In genomic region chr6:159681104-159681503, GRCh38 we compare ENCODE assay signal across 18 cellular contexts. TPM values are rescaled to one million over a fixed set of nuclear protein-coding genes. Genes with fewer than 3 reads are reported as not detected.
DNase-seq lines count a peak whose midpoint lies in the region; ATAC-seq, FAIRE-seq and TF ChIP-seq lines count a peak whose summit lies in the region.
"Had no signal": no experiment of that assay in that cellular context is flagged by ENCODE, and none has a peak within 500 bp of the region (broad histone marks: within the 10 kb centered on the region; RNA-seq: fewer than 3 reads in every experiment).

No MANE protein-coding gene starts in this region.

- no peak for DNase-seq in stimulated activated naive CD8-positive, alpha-beta T cell treated with anti-CD3 and anti-CD28 coated beads, Interleukin-15, amount 100 ng/mL, for 72 hours
- DNase-seq in adipocyte (ENCODE audit: low read depth), result no peak
- DNase-seq in mesendoderm, result peak; percentile 13
- no peak for DNase-seq in RCC 7860 (ENCODE audit: low spot score)
- no peak for DNase-seq in brain microvascular endothelial cell
- DNase-seq: BE2C; CD8-positive, alpha-beta memory T cell; GF-D8; HCEC 1CT; KG1; MG63; NCI-H1092 treated with DMSO at 0.1 percent for 48 hours; NCI-H1694 treated with DMSO at 0.1 percent for 48 hours; NCI-H69; NK-92 treated with Interleukin-12 subunit alpha and Interleukin-12 subunit beta, amount 100 ng/mL, for 24 hours; OCI-M1 had no signal

- no peaks in the 10 kb centered on the region for H3K27me3 Mint-ChIP-seq in stimulated activated naive CD8-positive, alpha-beta T cell treated with anti-CD3 and anti-CD28 coated beads, Interleukin-15, Interleukin-2, amounts not matched to agents 100 ng/mL and 50 ng/mL, for 24 hours
- no peaks in the 10 kb centered on the region for H3K27me3 Mint-ChIP-seq in stimulated activated naive CD8-positive, alpha-beta T cell treated with anti-CD3 and anti-CD28 coated beads, Interleukin-15, amount 100 ng/mL, for 72 hours
- H3K27me3 Mint-ChIP-seq: CD8-positive, alpha-beta memory T cell had no signal

- H3K4me3 ChIP-seq in adipocyte (ENCODE audit: low read length) (peak overlapping the region; percentile 32), mesendoderm (ENCODE audit: low read length) (no peak overlapping the region), brain microvascular endothelial cell (ENCODE audit: low read depth, low read length) (no peak overlapping the region)
- H3K4me3 ChIP-seq: MG63 had no signal

- peaks cover 36% of the 10 kb centered on the region for H3K4me1 Mint-ChIP-seq in stimulated activated naive CD8-positive, alpha-beta T cell treated with anti-CD3 and anti-CD28 coated beads, Interleukin-15, Interleukin-2, amounts not matched to agents 100 ng/mL and 50 ng/mL, for 24 hours (ENCODE audit: low read depth)
- peaks cover 18% of the 10 kb centered on the region for H3K4me1 Mint-ChIP-seq in stimulated activated naive CD8-positive, alpha-beta T cell treated with anti-CD3 and anti-CD28 coated beads, Interleukin-15, amount 100 ng/mL, for 72 hours

- H3K9ac ChIP-seq in adipocyte (ENCODE audit: low read length) (peak overlapping the region; percentile 14), mesendoderm (ENCODE audit: low read length) (no peak overlapping the region)

- H2BK5ac ChIP-seq in mesendoderm (ENCODE audit: low read length), result no peak overlapping the region

- TF ChIP-seq CTCF in brain microvascular endothelial cell (IDR thresholded peaks at IDR 0.05; ENCODE audit: low read depth, low read length, missing control alignments), result no peak

- H4K8ac ChIP-seq in mesendoderm (ENCODE audit: low read depth, low read length), result no peak overlapping the region

- H3K36me3 Mint-ChIP-seq in stimulated activated naive CD8-positive, alpha-beta T cell treated with anti-CD3 and anti-CD28 coated beads, Interleukin-15, Interleukin-2, amounts not matched to agents 100 ng/mL and 50 ng/mL, for 24 hours (ENCODE audit: low read depth), result peaks cover 58% of the 10 kb centered on the region

- H3K27ac ChIP-seq in mesendoderm (ENCODE audit: low read depth, low read length) (no peak overlapping the region), brain microvascular endothelial cell (no peak overlapping the region)

- H3K27ac Mint-ChIP-seq in stimulated activated naive CD8-positive, alpha-beta T cell treated with anti-CD3 and anti-CD28 coated beads, Interleukin-15, Interleukin-2, amounts not matched to agents 100 ng/mL and 50 ng/mL, for 24 hours, result peak overlapping the region; percentile 32
- peak overlapping the region in 1 of 2 donors; percentile 69 for H3K27ac Mint-ChIP-seq in stimulated activated naive CD8-positive, alpha-beta T cell treated with anti-CD3 and anti-CD28 coated beads, Interleukin-15, amount 100 ng/mL, for 72 hours

- H2BK120ac ChIP-seq in mesendoderm (ENCODE audit: low read depth, low read length), result no peak overlapping the region

- H3K36me3 ChIP-seq in adipocyte (ENCODE audit: control insufficient read depth, insufficient read depth, low read length, severe bottlenecking) (peaks cover 89% of the 10 kb centered on the region), mesendoderm (ENCODE audit: control insufficient read depth, insufficient read depth, low read length) (peaks cover 3% of the 10 kb centered on the region), brain microvascular endothelial cell (replicated peaks) (peaks cover 12% of the 10 kb centered on the region)

- no peak overlapping the region for H3K56ac ChIP-seq in mesendoderm (ENCODE audit: low read length)

- WGBS in mesendoderm (ENCODE audit: extremely low coverage, insufficient coverage, low lambda C conversion rate), result no CpG with 5 or more reads among the region's 6 CpGs

- H3K79me1 ChIP-seq in mesendoderm (ENCODE audit: low read length), result no peaks in the 10 kb centered on the region

- H4K5ac ChIP-seq in mesendoderm (ENCODE audit: low read length), result no peak overlapping the region

- no peak overlapping the region for H2BK15ac ChIP-seq in mesendoderm (replicated peaks; ENCODE audit: low read depth)

- no peaks in the 10 kb centered on the region for H3K9me3 ChIP-seq in adipocyte (ENCODE audit: control insufficient read depth, low read length)
- H3K9me3 ChIP-seq: BE2C, MG63 had no signal

- no peak overlapping the region for H3K4me3 Mint-ChIP-seq in stimulated activated naive CD8-positive, alpha-beta T cell treated with anti-CD3 and anti-CD28 coated beads, Interleukin-15, Interleukin-2, amounts not matched to agents 100 ng/mL and 50 ng/mL, for 24 hours
- peak overlapping the region in 1 of 2 donors; percentile 19 for H3K4me3 Mint-ChIP-seq in stimulated activated naive CD8-positive, alpha-beta T cell treated with anti-CD3 and anti-CD28 coated beads, Interleukin-15, amount 100 ng/mL, for 72 hours
- H3K4me3 Mint-ChIP-seq: CD8-positive, alpha-beta memory T cell had no signal

- in situ Hi-C loops in brain microvascular endothelial cell (cut with HindIII; ENCODE audit: low pct_ligation_motif_present, low sequenced_read_pairs), result no loop called here

- H3K4ac ChIP-seq in mesendoderm (ENCODE audit: low read depth, low read length), result no peak overlapping the region

- no peak overlapping the region for H3K23ac ChIP-seq in mesendoderm (ENCODE audit: low read length)

- H3K18ac ChIP-seq in mesendoderm (ENCODE audit: low read length), result no peak overlapping the region

- H3K27me3 ChIP-seq in adipocyte (replicated peaks; ENCODE audit: control insufficient read depth, insufficient read depth, low read length) (no peaks in the 10 kb centered on the region), mesendoderm (ENCODE audit: insufficient read depth, low read length, poor library complexity) (no peaks in the 10 kb centered on the region), brain microvascular endothelial cell (replicated peaks) (no peaks in the 10 kb centered on the region)
- H3K27me3 ChIP-seq: BE2C, MG63 had no signal

- ATAC-seq in stimulated activated naive CD8-positive, alpha-beta T cell treated with anti-CD3 and anti-CD28 coated beads, Interleukin-15, amount 100 ng/mL, for 72 hours, result no peak
- no peak for ATAC-seq in HG03439 (IDR thresholded peaks at IDR 0.05; ENCODE audit: unreplicated experiment)

- no peak overlapping the region for H3K4me2 ChIP-seq in mesendoderm (ENCODE audit: low read length)

- no peak for FAIRE-seq in RCC 7860 (lab: Jason Lieb, UNC)

- H2AK5ac ChIP-seq in mesendoderm (ENCODE audit: low read length), result no peak overlapping the region

- peaks cover 52% of the 10 kb centered on the region for H3K4me1 ChIP-seq in adipocyte (ENCODE audit: control insufficient read depth, insufficient read depth, low read length)
- no peaks in the 10 kb centered on the region for H3K4me1 ChIP-seq in mesendoderm (ENCODE audit: control insufficient read depth, low read depth, low read length)
- H3K4me1 ChIP-seq: BE2C had no signal

- H3K79me2 ChIP-seq in mesendoderm (ENCODE audit: control insufficient read depth, insufficient read depth, low read length), result no peaks in the 10 kb centered on the region

- H3K9me3 Mint-ChIP-seq in stimulated activated naive CD8-positive, alpha-beta T cell treated with anti-CD3 and anti-CD28 coated beads, Interleukin-15, Interleukin-2, amounts not matched to agents 100 ng/mL and 50 ng/mL, for 24 hours, result no peaks in the 10 kb centered on the region
- H3K9me3 Mint-ChIP-seq in stimulated activated naive CD8-positive, alpha-beta T cell treated with anti-CD3 and anti-CD28 coated beads, Interleukin-15, amount 100 ng/mL, for 72 hours, result no peaks in the 10 kb centered on the region
- H3K9me3 Mint-ChIP-seq: CD8-positive, alpha-beta memory T cell had no signal

RNA-seq across cellular contexts. Expression of gene SOD2, which starts 11.9 kb away (rescaled TPM):
- polyA plus RNA-seq in mesendoderm (2013, experiment 1 of 2), result 43.4 TPM
- 43.4 TPM for polyA plus RNA-seq in mesendoderm (2013, experiment 2 of 2)

RNA-seq across cellular contexts. Expression of gene WTAP, which starts 46.2 kb away (rescaled TPM):
- 107 TPM for polyA plus RNA-seq in mesendoderm (2013, experiment 1 of 2)
- polyA plus RNA-seq in mesendoderm (2013, experiment 2 of 2), result 107 TPM
